ENCODE assay signal across 1 cellular context in the genomic region with DNA sequence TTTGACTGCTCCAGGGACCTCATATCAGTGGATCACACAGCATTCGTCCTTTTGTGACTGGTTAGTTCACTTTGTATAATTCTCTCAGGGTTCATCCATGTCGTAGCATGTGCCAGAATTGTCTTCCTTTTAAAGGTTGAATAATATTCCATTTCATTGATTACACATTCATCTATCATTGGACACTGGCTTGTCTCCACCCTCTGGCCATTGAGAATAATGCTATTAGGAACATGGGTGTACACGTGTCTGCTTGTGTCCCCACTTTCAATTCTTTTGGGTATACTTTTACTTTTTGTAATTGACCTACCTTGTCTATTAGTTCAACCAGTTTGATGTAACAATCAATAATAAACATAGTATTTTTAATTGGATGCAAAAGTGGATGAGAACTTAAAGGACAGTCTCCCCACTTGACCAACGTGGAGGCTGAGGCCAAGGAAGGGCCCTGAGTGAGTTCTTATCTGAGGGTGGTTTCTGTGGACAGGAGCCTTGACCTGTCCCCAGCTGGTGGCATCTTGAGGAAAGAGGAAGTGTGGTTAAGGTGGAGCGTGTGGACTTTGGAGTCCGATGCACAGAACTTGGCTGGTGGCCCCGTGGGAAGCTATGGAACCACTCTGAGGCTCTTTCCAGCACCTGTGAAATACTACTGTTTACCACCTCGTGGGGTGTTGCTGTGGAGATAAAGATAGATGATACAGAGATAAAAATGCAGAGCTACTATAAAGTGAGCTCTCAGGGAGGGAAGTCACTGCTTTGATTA.
TF ChIP-seq lines count a peak whose summit lies in the region.

No MANE protein-coding gene starts in this region.

TF ChIP-seq in HepG2, 621 proteins besides CTCF, POLR2A, EP300 and RAD21:
- TF ChIP-seq ZNF292 (CRISPR knock-in tag; IDR thresholded peaks at IDR 0.05; ENCODE audit: borderline replicate concordance, low read depth) = no peak
- no peak for TF ChIP-seq ZNF496 (CRISPR knock-in tag; IDR thresholded peaks at IDR 0.05; ENCODE audit: insufficient replicate concordance)
- TF ChIP-seq AFF4 (CRISPR knock-in tag; IDR thresholded peaks at IDR 0.05) = no peak
